Comparison of ENCODE assay signal across 25 cellular contexts in the genomic region with DNA sequence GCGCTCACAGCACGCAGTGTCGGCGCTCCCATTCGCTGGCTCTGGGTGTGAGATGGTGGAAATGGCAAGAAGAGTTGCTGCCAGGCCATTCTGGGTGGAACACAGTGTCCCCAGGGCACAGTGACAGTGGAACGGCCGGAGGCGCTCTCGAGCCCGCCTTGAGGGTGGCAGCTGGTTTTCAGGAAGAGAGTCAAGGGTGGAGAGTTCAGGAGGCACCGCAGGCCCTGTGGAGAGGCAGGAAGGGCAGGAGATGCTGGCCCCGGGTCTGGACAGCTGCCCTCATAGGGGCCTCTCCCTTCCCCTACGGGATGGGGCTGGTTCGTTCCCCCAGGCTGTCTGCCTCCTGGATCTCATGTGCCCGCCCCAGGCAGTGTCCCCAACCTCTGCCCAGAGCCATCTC.
"Had no signal": no experiment of that assay in that cellular context is flagged by ENCODE, and none has a peak within 500 bp of the region (broad histone marks: within the 10 kb centered on the region; RNA-seq: fewer than 3 reads in every experiment).

No MANE protein-coding gene starts in this region.

- H3K27ac Mint-ChIP-seq: memory B cell; mesothelial cell of epicardium; naive B cell; natural killer cell treated with Interleukin-12 subunit alpha and Interleukin-12 subunit beta and Interleukin-15 and Interleukin-18, amount 100 ng/mL, for 72 hours; progenitor cell of endocrine pancreas; stimulated activated naive CD8-positive, alpha-beta T cell treated with anti-CD3 and anti-CD28 coated beads, Interleukin-15, amount 100 ng/mL, for 72 hours had no signal

- H3K4me3 Mint-ChIP-seq: memory B cell; mesothelial cell of epicardium; naive B cell; natural killer cell treated with Interleukin-12 subunit alpha and Interleukin-12 subunit beta and Interleukin-15 and Interleukin-18, amount 100 ng/mL, for 72 hours; neural crest cell; stimulated activated naive CD8-positive, alpha-beta T cell treated with anti-CD3 and anti-CD28 coated beads, Interleukin-15, amount 100 ng/mL, for 72 hours had no signal

- H3K9me3 ChIP-seq: mucosa of descending colon, right lobe of liver, testis, tibial artery, vagina had no signal

- H3K9me3 Mint-ChIP-seq: memory B cell; mesothelial cell of epicardium; naive B cell; natural killer cell treated with Interleukin-12 subunit alpha and Interleukin-12 subunit beta and Interleukin-15 and Interleukin-18, amount 100 ng/mL, for 72 hours; neural crest cell; stimulated activated naive CD8-positive, alpha-beta T cell treated with anti-CD3 and anti-CD28 coated beads, Interleukin-15, amount 100 ng/mL, for 72 hours had no signal

- DNase-seq: dermis blood vessel endothelial cell; effector memory CD4-positive, alpha-beta T cell; kidney; mucosa of descending colon; naive B cell; right lobe of liver; stimulated activated CD4-positive, alpha-beta T cell treated with anti-CD3 and anti-CD28 coated beads, Interleukin-12 subunit alpha, Interleukin-12 subunit beta, amount 100 ng/mL, for 4 hours; stimulated activated CD4-positive, alpha-beta T cell treated with anti-CD3 and anti-CD28 coated beads, Interleukin-1b, Interleukin-23, amount 100 ng/mL, for 48 hours; stimulated activated CD4-positive, alpha-beta T cell treated with anti-CD3 and anti-CD28 coated beads, Interleukin-4, amount 100 ng/mL, for 1 hour; stimulated activated CD8-positive, alpha-beta memory T cell treated with anti-CD3 and anti-CD28 coated beads, Interleukin-4, amount 100 ng/mL, for 48 hours; stimulated activated naive CD4-positive, alpha-beta T cell; stimulated activated naive CD8-positive, alpha-beta T cell treated with anti-CD3 and anti-CD28 coated beads, Interleukin-15, amount 100 ng/mL, for 72 hours; testis; tibial artery had no signal

- H3K36me3 ChIP-seq: right lobe of liver, vagina had no signal

- H3K27ac ChIP-seq: coronary artery, parathyroid adenoma, right lobe of liver, testis, tibial artery, vagina had no signal

- H3K4me3 ChIP-seq: coronary artery, lung, mucosa of descending colon, right lobe of liver, smooth muscle cell, testis, tibial artery, vagina had no signal

- H3K36me3 Mint-ChIP-seq: mesothelial cell of epicardium; naive B cell; natural killer cell treated with Interleukin-12 subunit alpha and Interleukin-12 subunit beta and Interleukin-15 and Interleukin-18, amount 100 ng/mL, for 72 hours had no signal

- ATAC-seq: left lobe of liver; natural killer cell treated with Interleukin-12 subunit alpha and Interleukin-12 subunit beta and Interleukin-15 and Interleukin-18, amount 100 ng/mL, for 72 hours; right lobe of liver; stimulated activated naive CD8-positive, alpha-beta T cell treated with anti-CD3 and anti-CD28 coated beads, Interleukin-15, amount 100 ng/mL, for 72 hours had no signal

- H3K4me2 ChIP-seq: smooth muscle cell had no signal

- H2AFZ ChIP-seq: parathyroid adenoma had no signal

- H3K9ac ChIP-seq: parathyroid adenoma had no signal

- H3K27me3 Mint-ChIP-seq: progenitor cell of endocrine pancreas had no signal

- H3K27me3 ChIP-seq: right lobe of liver, testis, tibial artery, vagina had no signal
